ENCODE assay signal across 34 cellular contexts in genomic region chr5:176674799-176675198, GRCh38. TPM values are rescaled to one million over a fixed set of nuclear protein-coding genes. Genes with fewer than 3 reads are reported as not detected.
"Had no signal": no experiment of that assay in that cellular context is flagged by ENCODE, and none has a peak within 500 bp of the region (broad histone marks: within the 10 kb centered on the region; RNA-seq: fewer than 3 reads in every experiment).

No MANE protein-coding gene starts in this region.

- H3K36me3 Mint-ChIP-seq: activated naive CD4-positive, alpha-beta T cell treated with anti-CD3 and anti-CD28 coated beads, Interleukin-2, amount 50 U/mL, for 24 hours; activated naive CD8-positive, alpha-beta T cell treated with anti-CD3 and anti-CD28 coated beads, Interleukin-2, amount 10 ng/mL, durations not matched to agents 7 days and 5 days had no signal

- H3K4me3 Mint-ChIP-seq: activated CD4-positive, alpha-beta T cell treated with anti-CD3 and anti-CD28 coated beads, Interleukin-2, amount 10 ng/mL, durations not matched to agents 24 days and 14 days; activated CD8-positive, alpha-beta T cell treated with anti-CD3 and anti-CD28 coated beads for 36 hours; activated naive CD4-positive, alpha-beta T cell treated with anti-CD3 and anti-CD28 coated beads, Interleukin-2, amount 50 U/mL, for 24 hours; activated naive CD8-positive, alpha-beta T cell treated with anti-CD3 and anti-CD28 coated beads, Interleukin-2, amount 10 ng/mL, durations not matched to agents 7 days and 5 days; activated T-cell treated with anti-CD3 and anti-CD28 coated beads, Interleukin-2, amount 50 U/mL, for 72 hours; activated T-helper 17 cell treated with anti-CD3 and anti-CD28 coated beads, Interleukin-2, amount 50 U/mL, for 72 hours had no signal

- H3K4me1 ChIP-seq: ascending aorta, Peyer's patch had no signal

- H3K36me3 ChIP-seq: ascending aorta, cardiac muscle cell, MG63, Peyer's patch had no signal

- H3K4me3 ChIP-seq: ascending aorta, cardiac muscle cell, MG63, Peyer's patch had no signal

- H3K27me3 ChIP-seq: ascending aorta, cardiac muscle cell, MG63, Peyer's patch had no signal

- H3K9me3 Mint-ChIP-seq: activated CD4-positive, alpha-beta T cell treated with anti-CD3 and anti-CD28 coated beads, Interleukin-2, amount 10 ng/mL, durations not matched to agents 24 days and 14 days; activated CD8-positive, alpha-beta T cell treated with anti-CD3 and anti-CD28 coated beads for 36 hours; activated naive CD4-positive, alpha-beta T cell treated with anti-CD3 and anti-CD28 coated beads, Interleukin-2, amount 50 U/mL, for 24 hours; activated naive CD8-positive, alpha-beta T cell treated with anti-CD3 and anti-CD28 coated beads, Interleukin-2, amount 10 ng/mL, durations not matched to agents 7 days and 5 days; activated T-cell treated with anti-CD3 and anti-CD28 coated beads, Interleukin-2, amount 50 U/mL, for 72 hours; activated T-helper 17 cell treated with anti-CD3 and anti-CD28 coated beads, Interleukin-2, amount 50 U/mL, for 72 hours had no signal

- DNase-seq: activated CD4-positive, alpha-beta T cell treated with anti-CD3 and anti-CD28 coated beads, Interleukin-2, amount 10 ng/mL, durations not matched to agents 24 days and 14 days; activated CD4-positive, alpha-beta T cell treated with anti-CD3 and anti-CD28 coated beads, Interleukin-2, amount 50 U/mL, for 4 hours; activated CD8-positive, alpha-beta T cell treated with anti-CD3 and anti-CD28 coated beads for 36 hours; activated gamma-delta T cell; activated naive CD4-positive, alpha-beta T cell treated with Interleukin-2 at 50 U/mL for 16 hours; activated naive CD8-positive, alpha-beta T cell treated with anti-CD3 and anti-CD28 coated beads, Interleukin-2, amount 10 ng/mL, durations not matched to agents 7 days and 5 days; activated T-cell treated with anti-CD3 and anti-CD28 coated beads, Interleukin-2, amount 50 U/mL, for 1 hour; activated T-cell treated with anti-CD3 and anti-CD28 coated beads, Interleukin-2, amount 50 U/mL, for 72 hours; amygdala; Kasumi-1; KG1; MG63; NCI-H1048; NCI-H1105 treated with DMSO at 0.1 percent for 48 hours; NCI-H1436; NCI-H1694; NCI-H1930; NCI-H2081 treated with DMSO at 0.1 percent for 48 hours; NCI-H226; NCI-H524; NCI-H69; NK-92 treated with Interleukin-12 subunit alpha and Interleukin-12 subunit beta, amount 100 ng/mL, for 24 hours; PC-3; Peyer's patch; T1000 had no signal

- ATAC-seq: activated CD8-positive, alpha-beta T cell treated with anti-CD3 and anti-CD28 coated beads for 36 hours; activated T-cell treated with anti-CD3 and anti-CD28 coated beads, Interleukin-2, amount 50 U/mL, for 72 hours; activated T-helper 17 cell treated with anti-CD3 and anti-CD28 coated beads, Interleukin-2, amount 50 U/mL, for 72 hours; PC-3; Right ventricle myocardium inferior had no signal

- H3K9me3 ChIP-seq: ascending aorta, MG63, Peyer's patch had no signal

- H3K4me1 Mint-ChIP-seq: activated CD4-positive, alpha-beta T cell treated with anti-CD3 and anti-CD28 coated beads, Interleukin-2, amount 10 ng/mL, durations not matched to agents 24 days and 14 days; activated naive CD4-positive, alpha-beta T cell treated with anti-CD3 and anti-CD28 coated beads, Interleukin-2, amount 50 U/mL, for 24 hours; activated naive CD8-positive, alpha-beta T cell treated with anti-CD3 and anti-CD28 coated beads, Interleukin-2, amount 10 ng/mL, durations not matched to agents 7 days and 5 days; activated T-helper 17 cell treated with anti-CD3 and anti-CD28 coated beads, Interleukin-2, amount 50 U/mL, for 72 hours had no signal

- H3K27ac Mint-ChIP-seq: activated CD4-positive, alpha-beta T cell treated with anti-CD3 and anti-CD28 coated beads, Interleukin-2, amount 10 ng/mL, durations not matched to agents 24 days and 14 days; activated CD8-positive, alpha-beta T cell treated with anti-CD3 and anti-CD28 coated beads for 36 hours; activated naive CD4-positive, alpha-beta T cell treated with anti-CD3 and anti-CD28 coated beads, Interleukin-2, amount 50 U/mL, for 24 hours; activated naive CD8-positive, alpha-beta T cell treated with anti-CD3 and anti-CD28 coated beads, Interleukin-2, amount 10 ng/mL, durations not matched to agents 7 days and 5 days; activated T-cell treated with anti-CD3 and anti-CD28 coated beads, Interleukin-2, amount 50 U/mL, for 72 hours; activated T-helper 17 cell treated with anti-CD3 and anti-CD28 coated beads, Interleukin-2, amount 50 U/mL, for 72 hours had no signal

- H3K27ac ChIP-seq: ascending aorta, cardiac muscle cell, Peyer's patch, RWPE1 had no signal

RNA-seq across cellular contexts. Expression of gene EIF4E1B, which starts 44.3 kb away (rescaled TPM):
- total RNA-seq: activated CD4-positive, alpha-beta T cell treated with anti-CD3 and anti-CD28 coated beads, Interleukin-2, amount 10 ng/mL, durations not matched to agents 24 days and 14 days; activated CD8-positive, alpha-beta memory T cell treated with anti-CD3 and anti-CD28 coated beads for 36 hours; activated CD8-positive, alpha-beta T cell treated with anti-CD3 and anti-CD28 coated beads for 36 hours; activated naive CD8-positive, alpha-beta T cell treated with anti-CD3 and anti-CD28 coated beads, Interleukin-2, amount 10 ng/mL, durations not matched to agents 7 days and 5 days; activated T-cell treated with anti-CD3 and anti-CD28 coated beads, Interleukin-2, amount 50 U/mL, for 72 hours; activated T-helper 17 cell treated with anti-CD3 and anti-CD28 coated beads, Interleukin-2, amount 50 U/mL, for 72 hours; ascending aorta; cardiac muscle cell; PC-3; Peyer's patch; Right ventricle myocardium inferior; T-helper 1 cell treated with Interleukin-12 subunit alpha and Interleukin-12 subunit beta and Interleukin-4 antibody, amounts not matched to agents 30 ng/mL and 1 ng/mL, for 36 hours; T-helper 2 cell treated with Interferon-gamma antibody and Interleukin-4, amounts not matched to agents 100 ng/mL and 5 ng/mL, for 36 hours had no signal
- polyA plus RNA-seq: cardiac muscle cell had no signal

RNA-seq across cellular contexts. Expression of gene SNCB, which starts 44.5 kb away (rescaled TPM):
- total RNA-seq: activated CD4-positive, alpha-beta T cell treated with anti-CD3 and anti-CD28 coated beads, Interleukin-2, amount 10 ng/mL, durations not matched to agents 24 days and 14 days; activated CD8-positive, alpha-beta memory T cell treated with anti-CD3 and anti-CD28 coated beads for 36 hours; activated T-helper 17 cell treated with anti-CD3 and anti-CD28 coated beads, Interleukin-2, amount 50 U/mL, for 72 hours; ascending aorta; Peyer's patch; Right ventricle myocardium inferior; T-helper 1 cell treated with Interleukin-12 subunit alpha and Interleukin-12 subunit beta and Interleukin-4 antibody, amounts not matched to agents 30 ng/mL and 1 ng/mL, for 36 hours; T-helper 2 cell treated with Interferon-gamma antibody and Interleukin-4, amounts not matched to agents 100 ng/mL and 5 ng/mL, for 36 hours had no signal
